In genomic region chr13:86383561-86383960, GRCh38 we compare ENCODE assay signal across 12 cellular contexts.
DNase-seq lines count a peak whose midpoint lies in the region.
"Had no signal": no experiment of that assay in that cellular context is flagged by ENCODE, and none has a peak within 500 bp of the region (broad histone marks: within the 10 kb centered on the region; RNA-seq: fewer than 3 reads in every experiment).

No MANE protein-coding gene starts in this region.

- DNase-seq in NCI-H1105 treated with DMSO at 0.1 percent for 48 hours (lab: John Stamatoyannopoulos, UW), result peak; percentile 32
- DNase-seq in NCI-H1105 (lab: John Stamatoyannopoulos, UW), result no peak
- peak; percentile 53 for DNase-seq in NCI-H1092 (lab: John Stamatoyannopoulos, UW)
- peak; percentile 77 for DNase-seq in NCI-H345 treated with DMSO at 0.1 percent for 48 hours (lab: John Stamatoyannopoulos, UW; ENCODE audit: unreplicated experiment)
- DNase-seq in SHP77 treated with DMSO at 0.1 percent for 48 hours (lab: John Stamatoyannopoulos, UW), result peak; percentile 90
- no peak for DNase-seq in anterior cingulate cortex (lab: John Stamatoyannopoulos, UW)
- DNase-seq in activated CD4-positive, alpha-beta T cell treated with anti-CD3 and anti-CD28 coated beads for 48 hours, result no peak
- DNase-seq in HK-2 (ENCODE audit: unreplicated experiment), result no peak
- DNase-seq: AML-193, DND-41, NCI-H1694 treated with DMSO at 0.1 percent for 48 hours, SIG-M5 had no signal

Comparison
In these comparisons a context has a peak if more than half of its experiments do, and no peak if none do; other contexts are left out.
1. DNase-seq: peak in NCI-H1105 treated with DMSO at 0.1 percent for 48 hours (single experiment), NCI-H1092 (single experiment), NCI-H345 treated with DMSO at 0.1 percent for 48 hours (single experiment) and SHP77 treated with DMSO at 0.1 percent for 48 hours (single experiment); none in NCI-H1105 (single experiment), anterior cingulate cortex (0 of 58), activated CD4-positive, alpha-beta T cell treated with anti-CD3 and anti-CD28 coated beads for 48 hours (single experiment) and HK-2 (single experiment).